Comparison of ENCODE assay signal across 1 cellular context in genomic region chr13:112060431-112060830, GRCh38.
TF ChIP-seq lines count a peak whose summit lies in the region.

No MANE protein-coding gene starts in this region.

TF ChIP-seq in GM23338, 12 proteins besides CTCF, POLR2A, EP300 and RAD21 (continued from another document):
- TF ChIP-seq ZNF462 (CRISPR knock-in tag; IDR thresholded peaks at IDR 0.05) = no peak
- TF ChIP-seq EZH2phosphoT487 (IDR thresholded peaks at IDR 0.05; ENCODE audit: unreplicated experiment) = no peak
- no peak for TF ChIP-seq STAT1 (IDR thresholded peaks at IDR 0.05; ENCODE audit: unreplicated experiment)
- no peak for TF ChIP-seq NANOG (IDR thresholded peaks at IDR 0.05; ENCODE audit: borderline replicate concordance)
